In the genomic region with DNA sequence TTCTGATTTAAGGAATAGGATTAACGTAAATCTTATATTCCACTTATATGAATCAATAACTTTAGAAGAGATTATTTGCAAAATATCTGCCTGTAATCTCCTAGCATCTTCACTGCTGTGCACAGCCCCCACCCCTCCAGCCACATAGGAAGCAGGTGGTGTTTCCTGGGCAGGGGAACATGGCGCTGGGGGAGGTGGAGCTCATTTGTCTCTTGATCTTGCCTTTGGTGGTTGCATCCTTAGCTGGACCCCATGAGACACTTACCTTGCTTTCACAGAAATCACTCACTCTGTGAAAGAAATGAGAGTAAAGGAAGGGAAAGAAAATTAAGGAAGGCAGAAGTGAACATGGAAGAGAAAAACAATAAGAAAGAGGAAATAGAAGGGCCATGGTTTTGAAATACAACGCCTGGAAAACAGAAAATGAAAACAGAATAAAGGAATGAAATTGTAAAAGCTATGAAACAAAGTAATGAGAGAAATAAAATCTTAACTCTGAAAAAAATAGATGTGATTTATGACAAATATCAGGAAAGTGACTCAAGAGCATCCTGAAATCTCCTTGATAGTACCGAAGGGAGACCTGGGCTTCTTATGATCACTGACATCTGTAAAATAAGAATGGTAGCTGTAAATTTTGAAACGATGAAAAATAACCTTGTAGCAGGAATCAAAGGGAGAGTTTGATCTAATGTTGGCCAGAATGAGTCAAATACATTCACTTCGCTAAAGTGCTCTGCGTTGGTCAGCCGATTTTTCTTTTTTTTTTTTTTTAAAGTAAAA, we compare ENCODE assay signal across 1 cellular context.
TF ChIP-seq lines count a peak whose summit lies in the region.

No MANE protein-coding gene starts in this region.

TF ChIP-seq in SK-N-SH treated with all-trans-retinoic acid at 6 μM for 48 hours, 23 proteins besides CTCF, POLR2A, EP300 and RAD21 (continued from another document):
- TF ChIP-seq, protein P1, sequence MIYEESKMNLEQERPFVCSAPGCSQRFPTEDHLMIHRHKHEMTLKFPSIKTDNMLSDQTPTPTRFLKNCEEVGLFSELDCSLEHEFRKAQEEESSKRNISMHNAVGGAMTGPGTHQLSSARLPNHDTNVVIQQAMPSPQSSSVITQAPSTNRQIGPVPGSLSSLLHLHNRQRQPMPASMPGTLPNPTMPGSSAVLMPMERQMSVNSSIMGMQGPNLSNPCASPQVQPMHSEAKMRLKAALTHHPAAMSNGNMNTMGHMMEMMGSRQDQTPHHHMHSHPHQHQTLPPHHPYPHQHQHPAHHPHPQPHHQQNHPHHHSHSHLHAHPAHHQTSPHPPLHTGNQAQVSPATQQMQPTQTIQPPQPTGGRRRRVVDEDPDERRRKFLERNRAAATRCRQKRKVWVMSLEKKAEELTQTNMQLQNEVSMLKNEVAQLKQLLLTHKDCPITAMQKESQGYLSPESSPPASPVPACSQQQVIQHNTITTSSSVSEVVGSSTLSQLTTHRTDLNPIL (CRISPR knock-in tag; IDR thresholded peaks at IDR 0.05; ENCODE audit: low read depth): no peak
- no peak for TF ChIP-seq SNAI2 (CRISPR knock-in tag; IDR thresholded peaks at IDR 0.05)
- no peak for TF ChIP-seq ARNTL (CRISPR knock-in tag; IDR thresholded peaks at IDR 0.05; ENCODE audit: borderline replicate concordance, low read depth)
- TF ChIP-seq POU6F1 (CRISPR knock-in tag; IDR thresholded peaks at IDR 0.05; ENCODE audit: borderline replicate concordance, low read depth): no peak
- no peak for TF ChIP-seq BACH2 (CRISPR knock-in tag; IDR thresholded peaks at IDR 0.05; ENCODE audit: borderline replicate concordance)
